1 cellular context compared by ENCODE assay signal in genomic region chrX:129760981-129761380, GRCh38.
TF ChIP-seq lines count a peak whose summit lies in the region.

No MANE protein-coding gene starts in this region.

TF ChIP-seq in GM23338, 12 proteins besides CTCF, POLR2A, EP300 and RAD21:
- TF ChIP-seq, protein P1, sequence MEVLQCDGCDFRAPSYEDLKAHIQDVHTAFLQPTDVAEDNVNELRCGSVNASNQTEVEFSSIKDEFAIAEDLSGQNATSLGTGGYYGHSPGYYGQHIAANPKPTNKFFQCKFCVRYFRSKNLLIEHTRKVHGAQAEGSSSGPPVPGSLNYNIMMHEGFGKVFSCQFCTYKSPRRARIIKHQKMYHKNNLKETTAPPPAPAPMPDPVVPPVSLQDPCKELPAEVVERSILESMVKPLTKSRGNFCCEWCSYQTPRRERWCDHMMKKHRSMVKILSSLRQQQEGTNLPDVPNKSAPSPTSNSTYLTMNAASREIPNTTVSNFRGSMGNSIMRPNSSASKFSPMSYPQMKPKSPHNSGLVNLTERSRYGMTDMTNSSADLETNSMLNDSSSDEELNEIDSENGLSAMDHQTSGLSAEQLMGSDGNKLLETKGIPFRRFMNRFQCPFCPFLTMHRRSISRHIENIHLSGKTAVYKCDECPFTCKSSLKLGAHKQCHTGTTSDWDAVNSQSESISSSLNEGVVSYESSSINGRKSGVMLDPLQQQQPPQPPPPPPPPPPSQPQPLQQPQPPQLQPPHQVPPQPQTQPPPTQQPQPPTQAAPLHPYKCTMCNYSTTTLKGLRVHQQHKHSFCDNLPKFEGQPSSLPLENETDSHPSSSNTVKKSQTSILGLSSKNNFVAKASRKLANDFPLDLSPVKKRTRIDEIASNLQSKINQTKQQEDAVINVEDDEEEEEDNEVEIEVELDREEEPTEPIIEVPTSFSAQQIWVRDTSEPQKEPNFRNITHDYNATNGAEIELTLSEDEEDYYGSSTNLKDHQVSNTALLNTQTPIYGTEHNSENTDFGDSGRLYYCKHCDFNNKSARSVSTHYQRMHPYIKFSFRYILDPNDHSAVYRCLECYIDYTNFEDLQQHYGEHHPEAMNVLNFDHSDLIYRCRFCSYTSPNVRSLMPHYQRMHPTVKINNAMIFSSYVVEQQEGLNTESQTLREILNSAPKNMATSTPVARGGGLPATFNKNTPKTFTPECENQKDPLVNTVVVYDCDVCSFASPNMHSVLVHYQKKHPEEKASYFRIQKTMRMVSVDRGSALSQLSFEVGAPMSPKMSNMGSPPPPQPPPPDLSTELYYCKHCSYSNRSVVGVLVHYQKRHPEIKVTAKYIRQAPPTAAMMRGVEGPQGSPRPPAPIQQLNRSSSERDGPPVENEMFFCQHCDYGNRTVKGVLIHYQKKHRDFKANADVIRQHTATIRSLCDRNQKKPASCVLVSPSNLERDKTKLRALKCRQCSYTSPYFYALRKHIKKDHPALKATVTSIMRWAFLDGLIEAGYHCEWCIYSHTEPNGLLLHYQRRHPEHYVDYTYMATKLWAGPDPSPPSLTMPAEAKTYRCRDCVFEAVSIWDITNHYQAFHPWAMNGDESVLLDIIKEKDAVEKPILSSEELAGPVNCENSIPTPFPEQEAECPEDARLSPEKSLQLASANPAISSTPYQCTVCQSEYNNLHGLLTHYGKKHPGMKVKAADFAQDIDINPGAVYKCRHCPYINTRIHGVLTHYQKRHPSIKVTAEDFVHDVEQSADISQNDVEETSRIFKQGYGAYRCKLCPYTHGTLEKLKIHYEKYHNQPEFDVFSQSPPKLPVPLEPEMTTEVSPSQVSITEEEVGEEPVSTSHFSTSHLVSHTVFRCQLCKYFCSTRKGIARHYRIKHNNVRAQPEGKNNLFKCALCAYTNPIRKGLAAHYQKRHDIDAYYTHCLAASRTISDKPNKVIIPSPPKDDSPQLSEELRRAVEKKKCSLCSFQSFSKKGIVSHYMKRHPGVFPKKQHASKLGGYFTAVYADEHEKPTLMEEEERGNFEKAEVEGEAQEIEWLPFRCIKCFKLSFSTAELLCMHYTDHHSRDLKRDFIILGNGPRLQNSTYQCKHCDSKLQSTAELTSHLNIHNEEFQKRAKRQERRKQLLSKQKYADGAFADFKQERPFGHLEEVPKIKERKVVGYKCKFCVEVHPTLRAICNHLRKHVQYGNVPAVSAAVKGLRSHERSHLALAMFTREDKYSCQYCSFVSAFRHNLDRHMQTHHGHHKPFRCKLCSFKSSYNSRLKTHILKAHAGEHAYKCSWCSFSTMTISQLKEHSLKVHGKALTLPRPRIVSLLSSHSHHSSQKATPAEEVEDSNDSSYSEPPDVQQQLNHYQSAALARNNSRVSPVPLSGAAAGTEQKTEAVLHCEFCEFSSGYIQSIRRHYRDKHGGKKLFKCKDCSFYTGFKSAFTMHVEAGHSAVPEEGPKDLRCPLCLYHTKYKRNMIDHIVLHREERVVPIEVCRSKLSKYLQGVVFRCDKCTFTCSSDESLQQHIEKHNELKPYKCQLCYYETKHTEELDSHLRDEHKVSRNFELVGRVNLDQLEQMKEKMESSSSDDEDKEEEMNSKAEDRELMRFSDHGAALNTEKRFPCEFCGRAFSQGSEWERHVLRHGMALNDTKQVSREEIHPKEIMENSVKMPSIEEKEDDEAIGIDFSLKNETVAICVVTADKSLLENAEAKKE (CRISPR knock-in tag; IDR thresholded peaks at IDR 0.05): no peak
- no peak for TF ChIP-seq ZNF331 (CRISPR knock-in tag; IDR thresholded peaks at IDR 0.05; ENCODE audit: low read depth)
- no peak for TF ChIP-seq EZH2 (IDR thresholded peaks at IDR 0.05; ENCODE audit: low read depth, unreplicated experiment)
- TF ChIP-seq POLR2AphosphoS5 (IDR thresholded peaks at IDR 0.05; ENCODE audit: low read depth): no peak
- TF ChIP-seq REST (IDR thresholded peaks at IDR 0.05; ENCODE audit: unreplicated experiment): no peak
- no peak for TF ChIP-seq NANOG (IDR thresholded peaks at IDR 0.05; ENCODE audit: borderline replicate concordance)
- TF ChIP-seq, protein P2, sequence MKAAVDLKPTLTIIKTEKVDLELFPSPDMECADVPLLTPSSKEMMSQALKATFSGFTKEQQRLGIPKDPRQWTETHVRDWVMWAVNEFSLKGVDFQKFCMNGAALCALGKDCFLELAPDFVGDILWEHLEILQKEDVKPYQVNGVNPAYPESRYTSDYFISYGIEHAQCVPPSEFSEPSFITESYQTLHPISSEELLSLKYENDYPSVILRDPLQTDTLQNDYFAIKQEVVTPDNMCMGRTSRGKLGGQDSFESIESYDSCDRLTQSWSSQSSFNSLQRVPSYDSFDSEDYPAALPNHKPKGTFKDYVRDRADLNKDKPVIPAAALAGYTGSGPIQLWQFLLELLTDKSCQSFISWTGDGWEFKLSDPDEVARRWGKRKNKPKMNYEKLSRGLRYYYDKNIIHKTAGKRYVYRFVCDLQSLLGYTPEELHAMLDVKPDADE (IDR thresholded peaks at IDR 0.05): no peak
- TF ChIP-seq CREB1 (CRISPR knock-in tag; IDR thresholded peaks at IDR 0.05; ENCODE audit: low read depth): no peak
- TF ChIP-seq JUNB (IDR thresholded peaks at IDR 0.05; ENCODE audit: unreplicated experiment): no peak
- no peak for TF ChIP-seq ZNF114 (CRISPR knock-in tag; IDR thresholded peaks at IDR 0.05)
- TF ChIP-seq EZH2phosphoT487 (IDR thresholded peaks at IDR 0.05; ENCODE audit: unreplicated experiment): no peak
- TF ChIP-seq STAT1 (IDR thresholded peaks at IDR 0.05; ENCODE audit: unreplicated experiment): no peak
TF ChIP-seq in GM23338: peak in this region for 0.
